In the genomic region with DNA sequence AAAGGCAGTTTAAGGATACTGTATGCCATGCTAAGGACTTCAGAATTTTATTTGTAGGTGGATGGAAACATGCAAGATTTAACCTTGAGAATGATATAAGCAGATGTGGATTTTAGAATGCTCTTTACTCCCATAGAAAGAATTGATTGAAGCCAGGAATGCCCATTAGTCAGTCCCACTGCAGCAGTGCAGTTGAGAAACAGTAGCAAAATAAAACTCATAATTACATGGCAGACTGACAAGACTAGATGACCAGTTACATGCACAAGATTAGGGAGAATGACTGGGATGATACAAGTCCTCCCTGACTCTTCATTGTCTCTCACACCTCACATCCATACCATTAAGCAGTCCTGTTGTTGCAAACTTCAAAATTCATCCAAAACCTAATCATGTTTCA, we compare ENCODE assay signal across 28 cellular contexts.
"Had no signal": no experiment of that assay in that cellular context is flagged by ENCODE, and none has a peak within 500 bp of the region (broad histone marks: within the 10 kb centered on the region; RNA-seq: fewer than 3 reads in every experiment).

No MANE protein-coding gene starts in this region.

- DNase-seq: activated B cell treated with CpG ODN at 0.5 μM for 24 hours; activated CD4-positive, alpha-beta memory T cell treated with anti-CD3 and anti-CD28 coated beads for 36 hours; activated CD4-positive, alpha-beta T cell treated with anti-CD3 and anti-CD28 coated beads for 4 hours; activated CD4-positive, alpha-beta T cell treated with anti-CD3 and anti-CD28 coated beads, Interleukin-2, amount 10 ng/mL, durations not matched to agents 24 days and 14 days; activated CD4-positive, alpha-beta T cell treated with anti-CD3 and anti-CD28 coated beads, Interleukin-2, amount 50 U/mL, for 1 hour; activated CD4-positive, alpha-beta T cell treated with anti-CD3 and anti-CD28 coated beads, Interleukin-2, amount 50 U/mL, for 4 hours; activated CD4-positive, CD25-positive, alpha-beta regulatory T cell treated with anti-CD3 and anti-CD28 coated beads, Interleukin-2, amount 50 U/mL, for 72 hours; activated CD8-positive, alpha-beta memory T cell treated with anti-CD3 and anti-CD28 coated beads, Interleukin-2, amount 50 U/mL, for 4 hours; activated CD8-positive, alpha-beta T cell treated with anti-CD3 and anti-CD28 coated beads for 36 hours; activated effector memory CD4-positive, alpha-beta T cell treated with anti-CD3 and anti-CD28 coated beads, Interleukin-2, amount 50 U/mL, for 16 hours; activated gamma-delta T cell treated with Interleukin-2 at 50 U/mL for 16 hours; activated naive CD4-positive, alpha-beta T cell; activated naive CD4-positive, alpha-beta T cell treated with anti-CD3 and anti-CD28 coated beads for 36 hours; activated naive CD4-positive, alpha-beta T cell treated with anti-CD3 and anti-CD28 coated beads, Interleukin-2, amount 50 U/mL, for 16 hours; activated naive CD8-positive, alpha-beta T cell treated with anti-CD3 and anti-CD28 coated beads for 36 hours; activated T-cell treated with anti-CD3 and anti-CD28 coated beads for 4 hours; activated T-cell treated with anti-CD3 and anti-CD28 coated beads, Interleukin-2, amount 50 U/mL, for 1 hour; activated T-cell treated with anti-CD3 and anti-CD28 coated beads, Interleukin-2, amount 50 U/mL, for 4 hours; activated T-cell treated with anti-CD3 and anti-CD28 coated beads, Interleukin-2, amount 50 U/mL, for 72 hours; adrenal gland; amygdala; anterior cingulate cortex; caudate nucleus; cerebellar nuclear complex; T-helper 2 cell; T-helper 9 cell had no signal

- ATAC-seq: activated CD8-positive, alpha-beta T cell treated with anti-CD3 and anti-CD28 coated beads for 36 hours; activated naive CD4-positive, alpha-beta T cell treated with anti-CD3 and anti-CD28 coated beads, Interleukin-2, amount 50 U/mL, for 72 hours; activated T-cell treated with anti-CD3 and anti-CD28 coated beads, Interleukin-2, amount 50 U/mL, for 4 hours; activated T-cell treated with anti-CD3 and anti-CD28 coated beads, Interleukin-2, amount 50 U/mL, for 72 hours; activated T-helper 17 cell treated with anti-CD3 and anti-CD28 coated beads, Interleukin-2, amount 50 U/mL, for 72 hours had no signal
